8 cellular contexts compared by ENCODE assay signal in genomic region chr4:118033148-118034060, GRCh38. TPM values are rescaled to one million over a fixed set of nuclear protein-coding genes. Genes with fewer than 3 reads are reported as not detected.
A peak's percentile ranks its signal among the peaks of the same experiment; 100 is the strongest.
DNase-seq lines count a peak whose midpoint lies in the region; ATAC-seq and TF ChIP-seq lines count a peak whose summit lies in the region.

No MANE protein-coding gene starts in this region.

- H3K27ac ChIP-seq in CD4-positive, alpha-beta T cell (ENCODE audit: low read depth, low read length): no peak overlapping the region
- no peak overlapping the region for H3K27ac ChIP-seq in upper lobe of right lung

- H3K36me3 ChIP-seq in upper lobe of right lung: no peaks in the 10 kb centered on the region

- no peaks in the 10 kb centered on the region for H3K36me3 Mint-ChIP-seq in CD4-positive, alpha-beta T cell (ENCODE audit: low read depth)

- H3K27me3 ChIP-seq in CD4-positive, alpha-beta T cell (ENCODE audit: control insufficient read depth, insufficient read depth, low read length): peaks cover 28% of the 10 kb centered on the region
- H3K27me3 ChIP-seq in upper lobe of right lung: peaks cover 43% of the 10 kb centered on the region

- H3K9me3 ChIP-seq in CD4-positive, alpha-beta T cell (ENCODE audit: control insufficient read depth, low read length): no peaks in the 10 kb centered on the region
- H3K9me3 ChIP-seq in upper lobe of right lung: no peaks in the 10 kb centered on the region

- H3K4me1 ChIP-seq in upper lobe of right lung: no peaks in the 10 kb centered on the region

- H3K4me3 ChIP-seq in epithelial cell of esophagus (ENCODE audit: low read length) (peak overlapping the region; percentile 29), upper lobe of right lung (peak overlapping the region; percentile 41)

- H3K27ac Mint-ChIP-seq in CD4-positive, alpha-beta T cell: no peak overlapping the region

- DNase-seq in CD4-positive, alpha-beta T cell: no peak
- peak; percentile 40 for DNase-seq in SK-MEL-5 (ENCODE audit: low read depth, low spot score)
- DNase-seq in epithelial cell of esophagus (ENCODE audit: low read depth): peak; percentile 48
- DNase-seq in midbrain (lab: John Stamatoyannopoulos, UW): peak; percentile 48
- peak; percentile 77 for DNase-seq in upper lobe of right lung

- H3K9me3 Mint-ChIP-seq in CD4-positive, alpha-beta T cell: no peaks in the 10 kb centered on the region

- in situ Hi-C loops in SK-MEL-5 (cut with HindIII; ENCODE audit: low pct_unique_long_range_greater_than_20kb, low sequenced_read_pairs): no loop called here

- H3K4me1 Mint-ChIP-seq in CD4-positive, alpha-beta T cell (ENCODE audit: low read depth): peaks cover 12% of the 10 kb centered on the region

- intact Hi-C loops in CD4-positive, alpha-beta T cell (cut with DNase I, micrococcal nuclease): no loop called here
- intact Hi-C loops in upper lobe of right lung (cut with DNase I): no loop called here

- POLR2A ChIA-PET in CD4-positive, alpha-beta T cell (lab: Charles Lee): no interaction called here

- peak overlapping the region; percentile 71 for H3K4me3 Mint-ChIP-seq in CD4-positive, alpha-beta T cell

- peaks cover 40% of the 10 kb centered on the region for H3K27me3 Mint-ChIP-seq in CD4-positive, alpha-beta T cell

- ATAC-seq in CD4-positive, alpha-beta T cell (ENCODE audit: poor library complexity): no peak
- ATAC-seq in HG02885 (IDR thresholded peaks at IDR 0.05; ENCODE audit: poor library complexity, unreplicated experiment) (peak; percentile 35), upper lobe of right lung (peak; percentile 93), HG02970 (IDR thresholded peaks at IDR 0.05; ENCODE audit: low FRiP score, unreplicated experiment) (no peak), GM18870 (IDR thresholded peaks at IDR 0.05; ENCODE audit: unreplicated experiment) (no peak)

- CTCF ChIA-PET in CD4-positive, alpha-beta T cell (lab: Charles Lee): no interaction called here

- TF ChIP-seq CTCF in CD4-positive, alpha-beta T cell (IDR thresholded peaks at IDR 0.05): no peak
- TF ChIP-seq CTCF in epithelial cell of esophagus (IDR thresholded peaks at IDR 0.05; ENCODE audit: insufficient read depth, low read depth, low read length, missing control alignments): no peak
- no peak for TF ChIP-seq CTCF in upper lobe of right lung (IDR thresholded peaks at IDR 0.05)

RNA-seq across cellular contexts. Expression of gene NDST3, which starts 0.9 kb away (rescaled TPM):
- total RNA-seq in CD4-positive, alpha-beta T cell: not detected
- total RNA-seq in SK-MEL-5 (2014; rRNA removed; shearing (Covaris generic)): 0.05 TPM in 1 of 2 replicates, not detected in the other
- polyA plus RNA-seq in SK-MEL-5 (2015; cell fraction: cytosol; rRNA removed): 0.03 TPM in 1 of 2 replicates, not detected in the other
- 0.22 and 0.80 TPM in 2 replicates for polyA plus RNA-seq in SK-MEL-5 (2015; cell fraction: nucleus; rRNA removed)
- total RNA-seq in upper lobe of right lung: not detected

Comparison
In these comparisons a context has a peak if more than half of its experiments do, and no peak if none do; other contexts are left out.
1. ATAC-seq: peak in HG02885 (single experiment) and upper lobe of right lung (single experiment); none in CD4-positive, alpha-beta T cell (single experiment), HG02970 (single experiment) and GM18870 (single experiment).
2. DNase-seq: peak in SK-MEL-5 (single experiment), epithelial cell of esophagus (single experiment), midbrain (single experiment) and upper lobe of right lung (single experiment); none in CD4-positive, alpha-beta T cell (0 of 10).